9 cellular contexts compared by ENCODE assay signal in genomic region chr12:6364037-6364360, GRCh38. TPM values are rescaled to one million over a fixed set of nuclear protein-coding genes. Genes with fewer than 3 reads are reported as not detected.
DNase-seq lines count a peak whose midpoint lies in the region; ATAC-seq and TF ChIP-seq lines count a peak whose summit lies in the region.
"Had no signal": no experiment of that assay in that cellular context is flagged by ENCODE, and none has a peak within 500 bp of the region (broad histone marks: within the 10 kb centered on the region; RNA-seq: fewer than 3 reads in every experiment).

No MANE protein-coding gene starts in this region.

- peaks cover 45% of the 10 kb centered on the region for H3K4me1 Mint-ChIP-seq in activated T-cell treated with anti-CD3 and anti-CD28 coated beads, Interleukin-2, amount 50 U/mL, for 24 hours (ENCODE audit: low read depth)

- H3K4me3 ChIP-seq in retinal pigment epithelial cell (ENCODE audit: low read length) = peak overlapping the region; percentile 51

- no peak for TF ChIP-seq CTCF in retinal pigment epithelial cell (conservative IDR thresholded peaks at IDR 0.05; ENCODE audit: low read depth, low read length)

- peak overlapping the region; percentile 71 for H3K27ac Mint-ChIP-seq in activated T-cell treated with anti-CD3 and anti-CD28 coated beads, Interleukin-2, amount 50 U/mL, for 24 hours

- H3K36me3 ChIP-seq in ES-I3 (ENCODE audit: insufficient read depth, low read length) = no peaks in the 10 kb centered on the region

- no peaks in the 10 kb centered on the region for H3K9me3 ChIP-seq in ES-I3 (ENCODE audit: control insufficient read depth, insufficient read depth, low read length)

- no peaks in the 10 kb centered on the region for H3K36me3 Mint-ChIP-seq in activated T-cell treated with anti-CD3 and anti-CD28 coated beads, Interleukin-2, amount 50 U/mL, for 24 hours (ENCODE audit: low read depth)

- intact Hi-C loops in left cardiac atrium (cut with DNase I) = no loop called here

- H3K27me3 Mint-ChIP-seq in activated T-cell treated with anti-CD3 and anti-CD28 coated beads, Interleukin-2, amount 50 U/mL, for 24 hours = no peaks in the 10 kb centered on the region

- H3K4me1 ChIP-seq in ES-I3 (ENCODE audit: insufficient read depth, low read length) = peaks cover 8% of the 10 kb centered on the region

- peak overlapping the region; percentile 75 for H3K4me3 Mint-ChIP-seq in activated T-cell treated with anti-CD3 and anti-CD28 coated beads, Interleukin-2, amount 50 U/mL, for 24 hours

- no peak for DNase-seq in activated T-cell treated with anti-CD3 and anti-CD28 coated beads, Interleukin-2, amount 50 U/mL, for 24 hours
- DNase-seq in left cardiac atrium (peak; percentile 71), retinal pigment epithelial cell (ENCODE audit: low read depth) (no peak), AG08396 (ENCODE audit: low spot score) (no peak)
- DNase-seq: NCI-H1105 had no signal

- ATAC-seq in left cardiac atrium (no peak), GM18867 (IDR thresholded peaks at IDR 0.05; ENCODE audit: unreplicated experiment) (no peak), HG03280 (IDR thresholded peaks at IDR 0.05; ENCODE audit: unreplicated experiment) (no peak), HG02840 (IDR thresholded peaks at IDR 0.05; ENCODE audit: low FRiP score, unreplicated experiment) (no peak)

- H3K9me3 Mint-ChIP-seq in activated T-cell treated with anti-CD3 and anti-CD28 coated beads, Interleukin-2, amount 50 U/mL, for 24 hours = no peaks in the 10 kb centered on the region

- peak overlapping the region; percentile 89; the same call in 1 of the 2 replicates for H3K9ac ChIP-seq in ES-I3 (ENCODE audit: low read depth, low read length)

RNA-seq across cellular contexts. Expression of gene SCNN1A, which starts 11.4 kb away (rescaled TPM):
- total RNA-seq in left cardiac atrium = 1 to 10 TPM in 1 of 2 donors, under 1 TPM in 1; 0.85 to 3.5 TPM

RNA-seq across cellular contexts. Expression of gene LTBR, which starts 20.0 kb away (rescaled TPM):
- total RNA-seq in left cardiac atrium = 10 to 100 TPM; 40.4 to 66.6 TPM

RNA-seq across cellular contexts. Expression of gene TNFRSF1A, which starts 22.1 kb away (rescaled TPM):
- total RNA-seq in left cardiac atrium = 100 to 1,000 TPM in 1 of 2 donors, 10 to 100 TPM in 1; 89.6 to 117 TPM

RNA-seq across cellular contexts. Expression of gene PLEKHG6, which starts 53.5 kb away (rescaled TPM):
- total RNA-seq in left cardiac atrium = 1 to 10 TPM; 5.0 to 6.8 TPM
